ENCODE assay signal across 1 cellular context in the genomic region with DNA sequence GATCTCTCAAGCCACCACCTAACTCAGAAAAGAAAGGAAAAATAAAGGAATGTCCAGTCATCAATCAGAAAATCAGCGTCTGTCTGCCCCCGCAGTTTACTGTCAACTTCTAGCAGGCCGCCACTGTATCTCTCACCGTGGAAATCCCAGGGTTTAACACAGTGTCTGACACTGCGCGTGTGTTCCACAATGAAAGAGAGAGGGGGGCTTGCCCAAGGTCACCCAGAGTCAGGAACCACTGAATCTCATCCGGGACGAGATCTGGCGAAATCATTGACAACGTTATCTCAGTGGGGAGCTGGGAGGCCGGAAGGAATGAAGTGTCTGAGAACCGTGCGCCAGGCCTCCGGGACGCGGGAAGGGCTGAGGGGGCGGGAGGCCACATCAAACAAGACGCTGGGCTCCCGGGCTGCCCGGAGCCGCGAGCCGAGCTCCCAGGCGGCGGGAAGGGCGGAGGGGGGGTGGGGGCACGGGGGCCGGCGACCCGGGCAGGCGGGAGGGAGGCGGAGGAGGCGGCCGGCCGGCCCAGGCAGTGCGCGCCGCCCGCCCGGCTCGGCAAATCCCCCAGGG.
TF ChIP-seq lines count a peak whose summit lies in the region.

No MANE protein-coding gene starts in this region.

TF ChIP-seq in HepG2, 621 proteins besides CTCF, POLR2A, EP300 and RAD21 (continued from another document and continues in another):
- TF ChIP-seq, protein P1, sequence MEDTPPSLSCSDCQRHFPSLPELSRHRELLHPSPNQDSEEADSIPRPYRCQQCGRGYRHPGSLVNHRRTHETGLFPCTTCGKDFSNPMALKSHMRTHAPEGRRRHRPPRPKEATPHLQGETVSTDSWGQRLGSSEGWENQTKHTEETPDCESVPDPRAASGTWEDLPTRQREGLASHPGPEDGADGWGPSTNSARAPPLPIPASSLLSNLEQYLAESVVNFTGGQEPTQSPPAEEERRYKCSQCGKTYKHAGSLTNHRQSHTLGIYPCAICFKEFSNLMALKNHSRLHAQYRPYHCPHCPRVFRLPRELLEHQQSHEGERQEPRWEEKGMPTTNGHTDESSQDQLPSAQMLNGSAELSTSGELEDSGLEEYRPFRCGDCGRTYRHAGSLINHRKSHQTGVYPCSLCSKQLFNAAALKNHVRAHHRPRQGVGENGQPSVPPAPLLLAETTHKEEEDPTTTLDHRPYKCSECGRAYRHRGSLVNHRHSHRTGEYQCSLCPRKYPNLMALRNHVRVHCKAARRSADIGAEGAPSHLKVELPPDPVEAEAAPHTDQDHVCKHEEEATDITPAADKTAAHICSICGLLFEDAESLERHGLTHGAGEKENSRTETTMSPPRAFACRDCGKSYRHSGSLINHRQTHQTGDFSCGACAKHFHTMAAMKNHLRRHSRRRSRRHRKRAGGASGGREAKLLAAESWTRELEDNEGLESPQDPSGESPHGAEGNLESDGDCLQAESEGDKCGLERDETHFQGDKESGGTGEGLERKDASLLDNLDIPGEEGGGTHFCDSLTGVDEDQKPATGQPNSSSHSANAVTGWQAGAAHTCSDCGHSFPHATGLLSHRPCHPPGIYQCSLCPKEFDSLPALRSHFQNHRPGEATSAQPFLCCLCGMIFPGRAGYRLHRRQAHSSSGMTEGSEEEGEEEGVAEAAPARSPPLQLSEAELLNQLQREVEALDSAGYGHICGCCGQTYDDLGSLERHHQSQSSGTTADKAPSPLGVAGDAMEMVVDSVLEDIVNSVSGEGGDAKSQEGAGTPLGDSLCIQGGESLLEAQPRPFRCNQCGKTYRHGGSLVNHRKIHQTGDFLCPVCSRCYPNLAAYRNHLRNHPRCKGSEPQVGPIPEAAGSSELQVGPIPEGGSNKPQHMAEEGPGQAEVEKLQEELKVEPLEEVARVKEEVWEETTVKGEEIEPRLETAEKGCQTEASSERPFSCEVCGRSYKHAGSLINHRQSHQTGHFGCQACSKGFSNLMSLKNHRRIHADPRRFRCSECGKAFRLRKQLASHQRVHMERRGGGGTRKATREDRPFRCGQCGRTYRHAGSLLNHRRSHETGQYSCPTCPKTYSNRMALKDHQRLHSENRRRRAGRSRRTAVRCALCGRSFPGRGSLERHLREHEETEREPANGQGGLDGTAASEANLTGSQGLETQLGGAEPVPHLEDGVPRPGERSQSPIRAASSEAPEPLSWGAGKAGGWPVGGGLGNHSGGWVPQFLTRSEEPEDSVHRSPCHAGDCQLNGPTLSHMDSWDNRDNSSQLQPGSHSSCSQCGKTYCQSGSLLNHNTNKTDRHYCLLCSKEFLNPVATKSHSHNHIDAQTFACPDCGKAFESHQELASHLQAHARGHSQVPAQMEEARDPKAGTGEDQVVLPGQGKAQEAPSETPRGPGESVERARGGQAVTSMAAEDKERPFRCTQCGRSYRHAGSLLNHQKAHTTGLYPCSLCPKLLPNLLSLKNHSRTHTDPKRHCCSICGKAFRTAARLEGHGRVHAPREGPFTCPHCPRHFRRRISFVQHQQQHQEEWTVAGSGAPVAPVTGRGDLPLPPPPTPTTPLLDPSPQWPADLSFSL (CRISPR knock-in tag; IDR thresholded peaks at IDR 0.05), result no peak
- TF ChIP-seq, protein P2, sequence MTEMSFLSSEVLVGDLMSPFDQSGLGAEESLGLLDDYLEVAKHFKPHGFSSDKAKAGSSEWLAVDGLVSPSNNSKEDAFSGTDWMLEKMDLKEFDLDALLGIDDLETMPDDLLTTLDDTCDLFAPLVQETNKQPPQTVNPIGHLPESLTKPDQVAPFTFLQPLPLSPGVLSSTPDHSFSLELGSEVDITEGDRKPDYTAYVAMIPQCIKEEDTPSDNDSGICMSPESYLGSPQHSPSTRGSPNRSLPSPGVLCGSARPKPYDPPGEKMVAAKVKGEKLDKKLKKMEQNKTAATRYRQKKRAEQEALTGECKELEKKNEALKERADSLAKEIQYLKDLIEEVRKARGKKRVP (CRISPR knock-in tag; IDR thresholded peaks at IDR 0.05), result peak in 1 of 2 experiments; percentile 51; a peak in 1 of 4 replicates
- TF ChIP-seq ISX (CRISPR knock-in tag; conservative IDR thresholded peaks at IDR 0.05), result no peak
- TF ChIP-seq, protein P3, sequence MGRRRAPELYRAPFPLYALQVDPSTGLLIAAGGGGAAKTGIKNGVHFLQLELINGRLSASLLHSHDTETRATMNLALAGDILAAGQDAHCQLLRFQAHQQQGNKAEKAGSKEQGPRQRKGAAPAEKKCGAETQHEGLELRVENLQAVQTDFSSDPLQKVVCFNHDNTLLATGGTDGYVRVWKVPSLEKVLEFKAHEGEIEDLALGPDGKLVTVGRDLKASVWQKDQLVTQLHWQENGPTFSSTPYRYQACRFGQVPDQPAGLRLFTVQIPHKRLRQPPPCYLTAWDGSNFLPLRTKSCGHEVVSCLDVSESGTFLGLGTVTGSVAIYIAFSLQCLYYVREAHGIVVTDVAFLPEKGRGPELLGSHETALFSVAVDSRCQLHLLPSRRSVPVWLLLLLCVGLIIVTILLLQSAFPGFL (CRISPR knock-in tag; IDR thresholded peaks at IDR 0.05), result no peak
- no peak for TF ChIP-seq TBL1XR1 (IDR thresholded peaks at IDR 0.05; ENCODE audit: borderline replicate concordance, low read length, partially characterized antibody)
- peak; percentile 34; the same call in 1 of the 2 replicates for TF ChIP-seq ELF3 (CRISPR knock-in tag; IDR thresholded peaks at IDR 0.05)
- TF ChIP-seq, protein P4, sequence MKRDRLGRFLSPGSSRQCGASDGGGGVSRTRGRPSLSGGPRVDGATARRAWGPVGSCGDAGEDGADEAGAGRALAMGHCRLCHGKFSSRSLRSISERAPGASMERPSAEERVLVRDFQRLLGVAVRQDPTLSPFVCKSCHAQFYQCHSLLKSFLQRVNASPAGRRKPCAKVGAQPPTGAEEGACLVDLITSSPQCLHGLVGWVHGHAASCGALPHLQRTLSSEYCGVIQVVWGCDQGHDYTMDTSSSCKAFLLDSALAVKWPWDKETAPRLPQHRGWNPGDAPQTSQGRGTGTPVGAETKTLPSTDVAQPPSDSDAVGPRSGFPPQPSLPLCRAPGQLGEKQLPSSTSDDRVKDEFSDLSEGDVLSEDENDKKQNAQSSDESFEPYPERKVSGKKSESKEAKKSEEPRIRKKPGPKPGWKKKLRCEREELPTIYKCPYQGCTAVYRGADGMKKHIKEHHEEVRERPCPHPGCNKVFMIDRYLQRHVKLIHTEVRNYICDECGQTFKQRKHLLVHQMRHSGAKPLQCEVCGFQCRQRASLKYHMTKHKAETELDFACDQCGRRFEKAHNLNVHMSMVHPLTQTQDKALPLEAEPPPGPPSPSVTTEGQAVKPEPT (CRISPR knock-in tag; IDR thresholded peaks at IDR 0.05; ENCODE audit: low read depth), result no peak
- peak; percentile 45; the same call in 1 of the 2 replicates for TF ChIP-seq ERF (CRISPR knock-in tag; IDR thresholded peaks at IDR 0.05)
- TF ChIP-seq, protein P5, sequence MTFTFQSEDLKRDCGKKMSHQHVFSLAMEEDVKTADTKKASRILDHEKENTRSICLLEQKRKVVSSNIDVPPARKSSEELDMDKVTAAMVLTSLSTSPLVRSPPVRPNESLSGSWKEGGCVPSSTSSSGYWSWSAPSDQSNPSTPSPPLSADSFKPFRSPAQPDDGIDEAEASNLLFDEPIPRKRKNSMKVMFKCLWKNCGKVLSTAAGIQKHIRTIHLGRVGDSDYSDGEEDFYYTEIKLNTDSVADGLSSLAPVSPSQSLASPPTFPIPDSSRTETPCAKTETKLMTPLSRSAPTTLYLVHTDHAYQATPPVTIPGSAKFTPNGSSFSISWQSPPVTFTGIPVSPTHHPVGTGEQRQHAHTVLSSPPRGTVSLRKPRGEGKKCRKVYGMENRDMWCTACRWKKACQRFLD (CRISPR knock-in tag; IDR thresholded peaks at IDR 0.05; ENCODE audit: borderline replicate concordance), result no peak
- TF ChIP-seq ZNF572 (CRISPR knock-in tag; IDR thresholded peaks at IDR 0.05), result 0 out of 2 replicates have a peak, but pooled peaks have one; percentile 45
- peak; percentile 38; the same call in 1 of the 2 replicates for TF ChIP-seq TCF7 (IDR thresholded peaks at IDR 0.05; ENCODE audit: low read depth)
- TF ChIP-seq ZNF607 (CRISPR knock-in tag; IDR thresholded peaks at IDR 0.05; ENCODE audit: borderline replicate concordance), result no peak
- no peak for TF ChIP-seq ZNF253 (CRISPR knock-in tag; IDR thresholded peaks at IDR 0.05; ENCODE audit: borderline replicate concordance)
- TF ChIP-seq ZBTB42 (CRISPR knock-in tag; IDR thresholded peaks at IDR 0.05), result no peak
- TF ChIP-seq, protein P6, sequence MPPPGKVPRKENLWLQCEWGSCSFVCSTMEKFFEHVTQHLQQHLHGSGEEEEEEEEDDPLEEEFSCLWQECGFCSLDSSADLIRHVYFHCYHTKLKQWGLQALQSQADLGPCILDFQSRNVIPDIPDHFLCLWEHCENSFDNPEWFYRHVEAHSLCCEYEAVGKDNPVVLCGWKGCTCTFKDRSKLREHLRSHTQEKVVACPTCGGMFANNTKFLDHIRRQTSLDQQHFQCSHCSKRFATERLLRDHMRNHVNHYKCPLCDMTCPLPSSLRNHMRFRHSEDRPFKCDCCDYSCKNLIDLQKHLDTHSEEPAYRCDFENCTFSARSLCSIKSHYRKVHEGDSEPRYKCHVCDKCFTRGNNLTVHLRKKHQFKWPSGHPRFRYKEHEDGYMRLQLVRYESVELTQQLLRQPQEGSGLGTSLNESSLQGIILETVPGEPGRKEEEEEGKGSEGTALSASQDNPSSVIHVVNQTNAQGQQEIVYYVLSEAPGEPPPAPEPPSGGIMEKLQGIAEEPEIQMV (CRISPR knock-in tag; IDR thresholded peaks at IDR 0.05; ENCODE audit: low read depth), result no peak
- peak; percentile 58; the same call in 1 of the 2 replicates for TF ChIP-seq SMAD3 (CRISPR knock-in tag; IDR thresholded peaks at IDR 0.05)
- no peak for TF ChIP-seq SP1 (IDR thresholded peaks at IDR 0.05)
- no peak for TF ChIP-seq SP1 (CRISPR knock-in tag; IDR thresholded peaks at IDR 0.05)
- TF ChIP-seq PRMT3 (CRISPR knock-in tag; IDR thresholded peaks at IDR 0.05; ENCODE audit: borderline replicate concordance, low read depth), result no peak
- no peak for TF ChIP-seq POLR2AphosphoS2 (IDR thresholded peaks at IDR 0.05; ENCODE audit: low read depth, low read length)
- TF ChIP-seq, protein P7, sequence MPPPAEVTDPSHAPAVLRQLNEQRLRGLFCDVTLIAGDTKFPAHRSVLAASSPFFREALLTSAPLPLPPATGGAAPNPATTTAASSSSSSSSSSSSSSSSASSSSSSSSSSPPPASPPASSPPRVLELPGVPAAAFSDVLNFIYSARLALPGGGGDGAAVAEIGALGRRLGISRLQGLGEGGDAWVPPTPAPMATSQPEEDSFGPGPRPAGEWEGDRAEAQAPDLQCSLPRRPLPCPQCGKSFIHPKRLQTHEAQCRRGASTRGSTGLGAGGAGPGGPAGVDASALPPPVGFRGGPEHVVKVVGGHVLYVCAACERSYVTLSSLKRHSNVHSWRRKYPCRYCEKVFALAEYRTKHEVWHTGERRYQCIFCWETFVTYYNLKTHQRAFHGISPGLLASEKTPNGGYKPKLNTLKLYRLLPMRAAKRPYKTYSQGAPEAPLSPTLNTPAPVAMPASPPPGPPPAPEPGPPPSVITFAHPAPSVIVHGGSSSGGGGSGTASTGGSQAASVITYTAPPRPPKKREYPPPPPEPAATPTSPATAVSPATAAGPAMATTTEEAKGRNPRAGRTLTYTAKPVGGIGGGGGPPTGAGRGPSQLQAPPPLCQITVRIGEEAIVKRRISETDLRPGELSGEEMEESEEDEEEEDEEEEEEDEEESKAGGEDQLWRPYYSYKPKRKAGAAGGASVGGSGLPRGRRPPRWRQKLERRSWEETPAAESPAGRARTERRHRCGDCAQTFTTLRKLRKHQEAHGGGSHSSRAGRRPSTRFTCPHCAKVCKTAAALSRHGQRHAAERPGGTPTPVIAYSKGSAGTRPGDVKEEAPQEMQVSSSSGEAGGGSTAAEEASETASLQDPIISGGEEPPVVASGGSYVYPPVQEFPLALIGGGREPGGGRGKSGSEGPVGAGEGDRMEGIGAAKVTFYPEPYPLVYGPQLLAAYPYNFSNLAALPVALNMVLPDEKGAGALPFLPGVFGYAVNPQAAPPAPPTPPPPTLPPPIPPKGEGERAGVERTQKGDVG (CRISPR knock-in tag; IDR thresholded peaks at IDR 0.05; ENCODE audit: borderline replicate concordance), result no peak
- 0 out of 2 replicates have a peak, but pooled peaks have one; percentile 40 for TF ChIP-seq GZF1 (CRISPR knock-in tag; IDR thresholded peaks at IDR 0.05)
- peak; percentile 92 for TF ChIP-seq ETV5 (CRISPR knock-in tag; IDR thresholded peaks at IDR 0.05; ENCODE audit: borderline replicate concordance)
- no peak for TF ChIP-seq KLF12 (CRISPR knock-in tag; IDR thresholded peaks at IDR 0.05; ENCODE audit: borderline replicate concordance)
- TF ChIP-seq RXRB (CRISPR knock-in tag; IDR thresholded peaks at IDR 0.05; ENCODE audit: borderline replicate concordance), result peak; percentile 68
- no peak for TF ChIP-seq SNAPC2 (CRISPR knock-in tag; IDR thresholded peaks at IDR 0.05)
- no peak for TF ChIP-seq ZNF205 (CRISPR knock-in tag; IDR thresholded peaks at IDR 0.05)
- no peak for TF ChIP-seq ZNF382 (CRISPR knock-in tag; IDR thresholded peaks at IDR 0.05; ENCODE audit: borderline replicate concordance)
- TF ChIP-seq, protein P8, sequence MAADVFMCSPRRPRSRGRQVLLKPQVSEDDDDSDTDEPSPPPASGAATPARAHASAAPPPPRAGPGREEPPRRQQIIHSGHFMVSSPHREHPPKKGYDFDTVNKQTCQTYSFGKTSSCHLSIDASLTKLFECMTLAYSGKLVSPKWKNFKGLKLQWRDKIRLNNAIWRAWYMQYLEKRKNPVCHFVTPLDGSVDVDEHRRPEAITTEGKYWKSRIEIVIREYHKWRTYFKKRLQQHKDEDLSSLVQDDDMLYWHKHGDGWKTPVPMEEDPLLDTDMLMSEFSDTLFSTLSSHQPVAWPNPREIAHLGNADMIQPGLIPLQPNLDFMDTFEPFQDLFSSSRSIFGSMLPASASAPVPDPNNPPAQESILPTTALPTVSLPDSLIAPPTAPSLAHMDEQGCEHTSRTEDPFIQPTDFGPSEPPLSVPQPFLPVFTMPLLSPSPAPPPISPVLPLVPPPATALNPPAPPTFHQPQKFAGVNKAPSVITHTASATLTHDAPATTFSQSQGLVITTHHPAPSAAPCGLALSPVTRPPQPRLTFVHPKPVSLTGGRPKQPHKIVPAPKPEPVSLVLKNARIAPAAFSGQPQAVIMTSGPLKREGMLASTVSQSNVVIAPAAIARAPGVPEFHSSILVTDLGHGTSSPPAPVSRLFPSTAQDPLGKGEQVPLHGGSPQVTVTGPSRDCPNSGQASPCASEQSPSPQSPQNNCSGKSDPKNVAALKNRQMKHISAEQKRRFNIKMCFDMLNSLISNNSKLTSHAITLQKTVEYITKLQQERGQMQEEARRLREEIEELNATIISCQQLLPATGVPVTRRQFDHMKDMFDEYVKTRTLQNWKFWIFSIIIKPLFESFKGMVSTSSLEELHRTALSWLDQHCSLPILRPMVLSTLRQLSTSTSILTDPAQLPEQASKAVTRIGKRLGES (CRISPR knock-in tag; IDR thresholded peaks at IDR 0.05; ENCODE audit: borderline replicate concordance), result no peak
- TF ChIP-seq, protein P9, sequence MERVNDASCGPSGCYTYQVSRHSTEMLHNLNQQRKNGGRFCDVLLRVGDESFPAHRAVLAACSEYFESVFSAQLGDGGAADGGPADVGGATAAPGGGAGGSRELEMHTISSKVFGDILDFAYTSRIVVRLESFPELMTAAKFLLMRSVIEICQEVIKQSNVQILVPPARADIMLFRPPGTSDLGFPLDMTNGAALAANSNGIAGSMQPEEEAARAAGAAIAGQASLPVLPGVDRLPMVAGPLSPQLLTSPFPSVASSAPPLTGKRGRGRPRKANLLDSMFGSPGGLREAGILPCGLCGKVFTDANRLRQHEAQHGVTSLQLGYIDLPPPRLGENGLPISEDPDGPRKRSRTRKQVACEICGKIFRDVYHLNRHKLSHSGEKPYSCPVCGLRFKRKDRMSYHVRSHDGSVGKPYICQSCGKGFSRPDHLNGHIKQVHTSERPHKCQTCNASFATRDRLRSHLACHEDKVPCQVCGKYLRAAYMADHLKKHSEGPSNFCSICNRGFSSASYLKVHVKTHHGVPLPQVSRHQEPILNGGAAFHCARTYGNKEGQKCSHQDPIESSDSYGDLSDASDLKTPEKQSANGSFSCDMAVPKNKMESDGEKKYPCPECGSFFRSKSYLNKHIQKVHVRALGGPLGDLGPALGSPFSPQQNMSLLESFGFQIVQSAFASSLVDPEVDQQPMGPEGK (CRISPR knock-in tag; IDR thresholded peaks at IDR 0.05), result peak; percentile 93
- TF ChIP-seq PAF1 (CRISPR knock-in tag; IDR thresholded peaks at IDR 0.05), result no peak
- no peak for TF ChIP-seq ZNF143 (CRISPR knock-in tag; IDR thresholded peaks at IDR 0.05)
- TF ChIP-seq ZNF747 (CRISPR knock-in tag; IDR thresholded peaks at IDR 0.05; ENCODE audit: borderline replicate concordance), result no peak
- TF ChIP-seq ZNF772 (CRISPR knock-in tag; IDR thresholded peaks at IDR 0.05), result no peak
